Comparison of ENCODE assay signal across 22 cellular contexts in the genomic region with DNA sequence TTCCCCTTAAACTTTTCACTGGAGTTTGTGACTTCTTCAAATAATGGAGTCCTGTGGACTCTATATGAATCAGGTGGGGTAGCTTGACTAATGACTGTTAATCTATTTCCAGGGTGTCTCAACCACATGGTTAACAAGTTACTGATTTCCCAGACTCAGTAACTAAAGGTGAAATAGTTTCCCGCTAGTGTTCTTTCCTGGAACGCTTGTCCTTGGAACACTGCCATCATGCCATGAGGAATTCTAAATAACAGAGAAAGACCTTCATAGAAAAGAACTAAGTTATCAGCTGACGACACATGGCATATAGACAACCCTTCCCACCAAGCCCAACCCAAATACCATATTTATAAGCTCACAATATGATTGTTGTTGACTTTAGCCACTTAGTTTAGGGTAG.
DNase-seq lines count a peak whose midpoint lies in the region; ATAC-seq and TF ChIP-seq lines count a peak whose summit lies in the region.
"Had no signal": no experiment of that assay in that cellular context is flagged by ENCODE, and none has a peak within 500 bp of the region (broad histone marks: within the 10 kb centered on the region; RNA-seq: fewer than 3 reads in every experiment).

No MANE protein-coding gene starts in this region.

- no TSS peak for BruUV-seq in MCF 10A (replicated peaks; lab: Mats Ljungman, UMichigan)

- H4K8ac ChIP-seq in mesenchymal stem cell (ENCODE audit: low read length) = no peak overlapping the region

- H3K79me1 ChIP-seq in mesenchymal stem cell (replicated peaks; ENCODE audit: low read length, poor library complexity, severe bottlenecking) = no peaks in the 10 kb centered on the region

- H3K23ac ChIP-seq in mesenchymal stem cell (ENCODE audit: low read length in 2 of 2) = no peak overlapping the region

- H4K91ac ChIP-seq in mesenchymal stem cell (ENCODE audit: low read length) = no peak overlapping the region

- no peaks in the 10 kb centered on the region for H3K9me2 ChIP-seq in hepatocyte (replicated peaks; ENCODE audit: insufficient read depth)

- H3K27ac Mint-ChIP-seq in MCF 10A (ENCODE audit: low read depth, unreplicated experiment) = no peak overlapping the region
- H3K27ac Mint-ChIP-seq: GM23338 had no signal

- DNase-seq in MCF 10A (ENCODE audit: unreplicated experiment) = peak; percentile 0
- no peak for DNase-seq in breast epithelium (ENCODE audit: low spot score in 2 of 2)
- DNase-seq in hepatocyte (ENCODE audit: low spot score) = peak; percentile 41
- no peak for DNase-seq in mesenchymal stem cell
- DNase-seq in upper lobe of right lung = no peak
- no peak for DNase-seq in NCI-H774 (lab: John Stamatoyannopoulos, UW)
- DNase-seq in mesenteric fat pad (ENCODE audit: low spot score) = no peak
- no peak for DNase-seq in stimulated activated naive CD4-positive, alpha-beta T cell treated with Interleukin-2 at 50 U/mL for 16 hours (lab: John Stamatoyannopoulos, UW)
- DNase-seq: DMS153, GDM1, HCEC 1CT, NCI-H1092 treated with DMSO at 0.1 percent for 48 hours, NCI-H146, NCI-H2081, NCI-H2171 treated with DMSO at 0.1 percent for 48 hours, NCI-H446, NCI-H69 had no signal

- no peak overlapping the region for H2BK15ac ChIP-seq in mesenchymal stem cell (ENCODE audit: low read depth, poor library complexity, severe bottlenecking)

- H3K9me3 Mint-ChIP-seq in MCF 10A (ENCODE audit: unreplicated experiment) = peaks cover 7% of the 10 kb centered on the region
- H3K9me3 Mint-ChIP-seq: GM23338 had no signal

- H3K4me1 Mint-ChIP-seq in MCF 10A (ENCODE audit: insufficient read depth, unreplicated experiment) = no peaks in the 10 kb centered on the region
- H3K4me1 Mint-ChIP-seq: CD14-positive monocyte, GM23338 had no signal

- H3K4me2 ChIP-seq in hepatocyte (no peak overlapping the region), mesenchymal stem cell (ENCODE audit: low read length, poor library complexity, severe bottlenecking) (no peak overlapping the region)
- H3K4me2 ChIP-seq: GM23338 had no signal

- H3K14ac ChIP-seq in mesenchymal stem cell (ENCODE audit: low read length in 2 of 2) = no peak overlapping the region

- H3K79me2 ChIP-seq in hepatocyte = no peaks in the 10 kb centered on the region

- intact Hi-C loops in MCF 10A (cut with micrococcal nuclease) (no loop called here), breast epithelium (cut with DNase I; ENCODE audit: low total_unique reads) (no loop called here), upper lobe of right lung (cut with DNase I) (no loop called here)

- H3K9ac ChIP-seq in mesenchymal stem cell (ENCODE audit: low read length) = no peak overlapping the region

- H3K27ac ChIP-seq in breast epithelium = no peak overlapping the region
- H3K27ac ChIP-seq in hepatocyte = no peak overlapping the region
- H3K27ac ChIP-seq in mesenchymal stem cell (ENCODE audit: low read length, poor library complexity, severe bottlenecking) = peak overlapping the region; percentile 72
- no peak overlapping the region for H3K27ac ChIP-seq in upper lobe of right lung
- H3K27ac ChIP-seq: 22Rv1 had no signal

- H3K36me3 Mint-ChIP-seq in MCF 10A (ENCODE audit: insufficient read depth, unreplicated experiment) = no peaks in the 10 kb centered on the region
- H3K36me3 Mint-ChIP-seq: CD14-positive monocyte had no signal

- POLR2A ChIA-PET in MCF 10A (lab: Yijun Ruan, JAX) = no interaction called here

- no peak overlapping the region for H2AK5ac ChIP-seq in mesenchymal stem cell (ENCODE audit: low read length, severe bottlenecking)

- H3K9me3 ChIP-seq in breast epithelium (no peaks in the 10 kb centered on the region), hepatocyte (ENCODE audit: low read depth) (no peaks in the 10 kb centered on the region), mesenchymal stem cell (ENCODE audit: control insufficient read depth, low read length) (peaks cover 25% of the 10 kb centered on the region), upper lobe of right lung (no peaks in the 10 kb centered on the region)

- H3K4me3 Mint-ChIP-seq in MCF 10A (ENCODE audit: unreplicated experiment) = no peak overlapping the region
- H3K4me3 Mint-ChIP-seq: CD14-positive monocyte, GM23338 had no signal

- no peaks in the 10 kb centered on the region for H3K27me3 Mint-ChIP-seq in MCF 10A (ENCODE audit: insufficient read depth, unreplicated experiment)

- no peaks in the 10 kb centered on the region for H3K36me3 ChIP-seq in breast epithelium
- no peaks in the 10 kb centered on the region for H3K36me3 ChIP-seq in hepatocyte (replicated peaks; ENCODE audit: insufficient read depth, low read depth)
- no peaks in the 10 kb centered on the region for H3K36me3 ChIP-seq in mesenchymal stem cell (ENCODE audit: control insufficient read depth in 1 of 2, insufficient read depth in 2 of 2, low read depth in 1 of 2, low read length in 2 of 2)
- no peaks in the 10 kb centered on the region for H3K36me3 ChIP-seq in upper lobe of right lung

- H2AFZ ChIP-seq in hepatocyte (no peak overlapping the region), mesenchymal stem cell (ENCODE audit: low read depth, low read length) (no peak overlapping the region)
- H2AFZ ChIP-seq: GM23338 had no signal

- no peaks in the 10 kb centered on the region for H3K4me1 ChIP-seq in breast epithelium
- H3K4me1 ChIP-seq in hepatocyte (ENCODE audit: insufficient read depth) = no peaks in the 10 kb centered on the region
- no peaks in the 10 kb centered on the region for H3K4me1 ChIP-seq in mesenchymal stem cell (ENCODE audit: control insufficient read depth, insufficient read depth, low read depth, low read length)
- no peaks in the 10 kb centered on the region for H3K4me1 ChIP-seq in upper lobe of right lung

- no peak overlapping the region for H2BK5ac ChIP-seq in mesenchymal stem cell (ENCODE audit: low read depth, low read length, poor library complexity, severe bottlenecking)

- no peaks in the 10 kb centered on the region for H4K20me1 ChIP-seq in hepatocyte (ENCODE audit: insufficient read depth, poor library complexity, severe bottlenecking)

- H3K18ac ChIP-seq in mesenchymal stem cell (ENCODE audit: low read depth in 1 of 2, low read length in 2 of 2) = no peak overlapping the region

- CTCF ChIA-PET in MCF 10A (lab: Yijun Ruan, JAX) = no interaction called here

- TF ChIP-seq POLR2A in breast epithelium (IDR thresholded peaks at IDR 0.05) = no peak

- no peaks in the 10 kb centered on the region for H3K27me3 ChIP-seq in breast epithelium
- no peaks in the 10 kb centered on the region for H3K27me3 ChIP-seq in hepatocyte
- no peaks in the 10 kb centered on the region for H3K27me3 ChIP-seq in mesenchymal stem cell (ENCODE audit: control insufficient read depth in 1 of 2, insufficient read depth in 1 of 2, low read length in 2 of 2)
- no peaks in the 10 kb centered on the region for H3K27me3 ChIP-seq in upper lobe of right lung

- TF ChIP-seq CTCF in MCF 10A (IDR thresholded peaks at IDR 0.05; ENCODE audit: unreplicated experiment) (no peak), breast epithelium (IDR thresholded peaks at IDR 0.05) (no peak), hepatocyte (IDR thresholded peaks at IDR 0.05; ENCODE audit: poor library complexity) (no peak), upper lobe of right lung (IDR thresholded peaks at IDR 0.05) (no peak)

- WGBS in hepatocyte (ENCODE audit: low lambda C conversion rate, missing lambda C conversion rate) = 67% methylated on average over 3 of the region's 3 CpGs
- 91% methylated on average over 2 of the region's 3 CpGs for WGBS in mesenchymal stem cell

- peak; percentile 42 for ATAC-seq in upper lobe of right lung
- ATAC-seq: GM23338, Panc1, Right ventricle myocardium inferior had no signal

- H2BK12ac ChIP-seq in mesenchymal stem cell (ENCODE audit: low read length in 2 of 2) = no peak overlapping the region

- H3K4me3 ChIP-seq in breast epithelium = no peak overlapping the region
- H3K4me3 ChIP-seq in hepatocyte = no peak overlapping the region
- no peak overlapping the region for H3K4me3 ChIP-seq in mesenchymal stem cell (ENCODE audit: insufficient read depth in 1 of 2, low read depth in 1 of 2, low read length in 2 of 2)
- no peak overlapping the region for H3K4me3 ChIP-seq in upper lobe of right lung
- H3K4me3 ChIP-seq: GM23338 had no signal

- no peak overlapping the region for H2BK120ac ChIP-seq in mesenchymal stem cell (ENCODE audit: low read depth, low read length)

- H3K4ac ChIP-seq in mesenchymal stem cell (ENCODE audit: low read depth in 1 of 2, low read length in 2 of 2) = no peak overlapping the region

Comparison
In these comparisons a context has a peak if more than half of its experiments do, and no peak if none do; other contexts are left out.
1. DNase-seq: peak in MCF 10A (single experiment) and hepatocyte (single experiment); none in breast epithelium (0 of 2), mesenchymal stem cell (single experiment), upper lobe of right lung (single experiment), NCI-H774 (single experiment), mesenteric fat pad (single experiment) and stimulated activated naive CD4-positive, alpha-beta T cell treated with Interleukin-2 at 50 U/mL for 16 hours (single experiment).